Comparison of ENCODE assay signal across 11 cellular contexts in the genomic region with DNA sequence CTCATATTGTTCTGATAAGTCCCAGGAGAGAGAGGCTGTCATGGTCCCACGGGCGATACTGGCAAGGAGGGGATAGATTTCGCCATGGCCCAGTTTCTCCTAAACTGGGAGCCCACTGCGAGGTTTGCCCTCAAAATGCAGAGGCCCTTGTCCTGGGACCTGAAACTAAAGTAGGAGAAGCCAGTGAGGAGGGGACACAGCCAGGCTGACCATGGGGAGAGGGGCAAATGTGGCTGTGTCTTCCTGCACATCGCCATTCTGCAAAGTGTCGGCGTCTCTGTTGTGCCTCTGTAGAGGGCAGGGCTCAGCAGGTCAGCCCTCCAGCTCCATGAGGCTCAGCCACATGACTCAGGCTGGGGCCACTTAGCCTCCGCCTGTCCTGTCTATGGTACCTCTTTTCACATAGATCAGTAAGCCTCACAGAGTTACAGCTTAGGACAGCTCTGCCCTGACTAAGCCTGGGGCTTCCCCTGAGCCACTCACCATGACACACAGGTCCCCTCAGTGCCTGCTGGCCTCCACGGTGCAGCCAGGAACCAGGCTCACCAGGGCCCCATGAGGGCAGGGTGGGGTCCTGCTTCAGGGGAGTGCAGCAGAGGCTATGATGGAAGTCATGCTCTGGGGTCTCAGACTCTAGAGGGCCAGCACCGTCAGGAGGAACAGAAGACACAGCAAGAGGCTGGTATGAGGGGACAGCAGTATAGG. TPM values are rescaled to one million over a fixed set of nuclear protein-coding genes. Genes with fewer than 3 reads are reported as not detected.
DNase-seq lines count a peak whose midpoint lies in the region; ATAC-seq and TF ChIP-seq lines count a peak whose summit lies in the region.
"Had no signal": no experiment of that assay in that cellular context is flagged by ENCODE, and none has a peak within 500 bp of the region (broad histone marks: within the 10 kb centered on the region; RNA-seq: fewer than 3 reads in every experiment).

No MANE protein-coding gene starts in this region.

- H3K27ac ChIP-seq in SJCRH30: no peak overlapping the region
- H3K27ac ChIP-seq: heart left ventricle, KMS-11, prostate gland had no signal

- in situ Hi-C loops in GM13977 (cut with MboI; ENCODE audit: low pct_unique_long_range_greater_than_20kb, low sequenced_read_pairs, unreplicated experiment): no loop called here

- H3K9me3 ChIP-seq in SJCRH30 (replicated peaks): no peaks in the 10 kb centered on the region
- H3K9me3 ChIP-seq: heart left ventricle, prostate gland had no signal

- no peaks in the 10 kb centered on the region for H3K36me3 ChIP-seq in SJCRH30
- H3K36me3 ChIP-seq: heart left ventricle, prostate gland had no signal

- no peaks in the 10 kb centered on the region for H3K27me3 ChIP-seq in SJCRH30
- H3K27me3 ChIP-seq: heart left ventricle had no signal

- no peaks in the 10 kb centered on the region for H3K4me1 ChIP-seq in SJCRH30
- H3K4me1 ChIP-seq: prostate gland had no signal

- DNase-seq in GM13977 (ENCODE audit: low spot score) (peak; percentile 71), NCI-H510A treated with DMSO at 0.1 percent for 48 hours (lab: John Stamatoyannopoulos, UW) (no peak), NCI-H2081 (lab: John Stamatoyannopoulos, UW) (no peak), SJCRH30 (no peak), NCI-H1436 treated with DMSO at 0.1 percent for 48 hours (lab: John Stamatoyannopoulos, UW) (no peak)

- no peak for TF ChIP-seq CTCF in GM13977 (IDR thresholded peaks at IDR 0.05; ENCODE audit: extremely low read depth, insufficient read depth, missing control alignments)

- ATAC-seq in GM19467 (IDR thresholded peaks at IDR 0.05; ENCODE audit: unreplicated experiment): peak; percentile 58
- peak; percentile 61 for ATAC-seq in HG03108 (IDR thresholded peaks at IDR 0.05; ENCODE audit: unreplicated experiment)
- ATAC-seq in esophagus mucosa: peak; percentile 74
- ATAC-seq: heart left ventricle had no signal

- no peak overlapping the region for H3K4me3 ChIP-seq in SJCRH30
- H3K4me3 ChIP-seq: heart left ventricle, prostate gland had no signal

RNA-seq across cellular contexts. Expression of a gene that starts 28.6 kb away (rescaled TPM):
- total RNA-seq in esophagus mucosa: 15.9 TPM
- 47.2 and 51.6 TPM in 2 replicates for total RNA-seq in SJCRH30 (2014; rRNA removed; shearing (Covaris generic))
